ENCODE assay signal across 16 cellular contexts in the genomic region with DNA sequence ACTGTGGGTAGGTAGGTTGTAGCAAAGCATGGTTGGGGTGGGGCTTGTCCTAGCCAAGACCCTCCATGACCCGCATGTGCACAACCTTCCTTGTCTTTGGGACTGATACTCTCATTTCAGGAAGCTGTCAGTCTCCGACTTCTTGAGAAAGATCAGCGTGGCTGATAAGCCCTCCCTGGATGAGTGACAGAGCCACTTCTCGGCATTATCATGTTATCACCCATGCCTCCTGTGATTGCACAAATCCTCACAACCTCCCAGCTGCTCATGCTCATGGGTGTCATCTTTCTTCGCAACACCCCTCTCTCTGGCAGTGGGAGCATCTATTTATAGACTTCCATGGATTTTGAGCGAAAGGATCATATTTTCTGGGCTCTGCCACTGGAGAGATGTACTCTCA.
"Had no signal": no experiment of that assay in that cellular context is flagged by ENCODE, and none has a peak within 500 bp of the region (broad histone marks: within the 10 kb centered on the region; RNA-seq: fewer than 3 reads in every experiment).

No MANE protein-coding gene starts in this region.

- H3K36me3 ChIP-seq: cardiac muscle cell, neural progenitor cell, pancreas, tibial artery, uterus had no signal

- H3K4me1 ChIP-seq: pancreas, tibial artery, uterus had no signal

- DNase-seq: activated CD8-positive, alpha-beta memory T cell treated with anti-CD3 and anti-CD28 coated beads, Interleukin-2, amount 50 U/mL, for 4 hours; activated CD8-positive, alpha-beta T cell treated with anti-CD3 and anti-CD28 coated beads for 36 hours; activated naive CD4-positive, alpha-beta T cell; effector CD4-positive, alpha-beta T cell; kidney glomerular epithelial cell; mesendoderm; pancreas; retina; tibial artery; uterus had no signal

- H3K27ac Mint-ChIP-seq: activated CD8-positive, alpha-beta T cell treated with anti-CD3 and anti-CD28 coated beads for 36 hours; neural progenitor cell; stimulated activated memory B cell treated with anti-CD40 and anti-IgM and Interleukin-4, amounts not matched to agents 10 μg/mL and 1 μg/mL and 100 μg/mL, for 72 hours had no signal

- H3K27me3 ChIP-seq: cardiac muscle cell, neural progenitor cell, tibial artery had no signal

- H3K9me3 ChIP-seq: pancreas, tibial artery, uterus had no signal

- H3K4me3 ChIP-seq: cardiac muscle cell, coronary artery, hepatocyte, neural progenitor cell, pancreas, smooth muscle cell, tibial artery, uterus had no signal

- H3K36me3 Mint-ChIP-seq: neural progenitor cell; stimulated activated memory B cell treated with anti-CD40 and anti-IgM and Interleukin-4, amounts not matched to agents 10 μg/mL and 1 μg/mL and 100 μg/mL, for 72 hours had no signal

- H3K9ac ChIP-seq: neural progenitor cell had no signal

- H3K4me3 Mint-ChIP-seq: activated CD8-positive, alpha-beta T cell treated with anti-CD3 and anti-CD28 coated beads for 36 hours; neural progenitor cell; stimulated activated memory B cell treated with anti-CD40 and anti-IgM and Interleukin-4, amounts not matched to agents 10 μg/mL and 1 μg/mL and 100 μg/mL, for 72 hours had no signal

- H3K4me2 ChIP-seq: hepatocyte, neural progenitor cell, smooth muscle cell had no signal

- H3K4me1 Mint-ChIP-seq: stimulated activated memory B cell treated with anti-CD40 and anti-IgM and Interleukin-4, amounts not matched to agents 10 μg/mL and 1 μg/mL and 100 μg/mL, for 72 hours had no signal

- H3K9me3 Mint-ChIP-seq: activated CD8-positive, alpha-beta T cell treated with anti-CD3 and anti-CD28 coated beads for 36 hours had no signal
